Comparison of ENCODE assay signal across 8 cellular contexts in genomic region chr2:236507393-236508085, GRCh38.
DNase-seq lines count a peak whose midpoint lies in the region; ATAC-seq and TF ChIP-seq lines count a peak whose summit lies in the region.

No MANE protein-coding gene starts in this region.

- peak; percentile 90 for DNase-seq in DMS 273 (lab: John Stamatoyannopoulos, UW; ENCODE audit: unreplicated experiment)
- peak; percentile 83 for DNase-seq in activated CD4-positive, alpha-beta T cell treated with anti-CD3 and anti-CD28 coated beads, Interleukin-2, amount 10 ng/mL, durations not matched to agents 24 days and 14 days
- peak; percentile 49 for DNase-seq in lung (ENCODE audit: low spot score)
- DNase-seq in stimulated activated CD8-positive, alpha-beta memory T cell treated with anti-CD3 and anti-CD28 coated beads, Interleukin-12 subunit alpha, Interleukin-12 subunit beta, amount 100 ng/mL, for 24 hours (ENCODE audit: extremely low read depth) = peak; percentile 19
- no peak for DNase-seq in NCI-H748 treated with DMSO at 0.1 percent for 48 hours (lab: John Stamatoyannopoulos, UW)
- no peak for DNase-seq in NOMO-1 (lab: John Stamatoyannopoulos, UW; ENCODE audit: unreplicated experiment in 2 of 2)

- intact Hi-C loops in activated CD4-positive, alpha-beta T cell treated with anti-CD3 and anti-CD28 coated beads, Interleukin-2, amount 10 ng/mL, durations not matched to agents 24 days and 14 days (cut with micrococcal nuclease) = no loop called here
- intact Hi-C loops in dendritic cell treated with granulocyte-macrophage colony-stimulating factor and Interleukin-4, amounts not matched to agents 40 ng/mL and 50 ng/mL, for 4 days (cut with micrococcal nuclease) = no loop called here

- no peak overlapping the region for H3K27ac ChIP-seq in lung (ENCODE audit: low read depth in 1 of 2, low read length in 1 of 2)

- no peaks in the 10 kb centered on the region for H3K36me3 ChIP-seq in lung (ENCODE audit: control insufficient read depth in 2 of 2, insufficient read depth in 2 of 2, low read length in 2 of 2)

- H3K9me3 Mint-ChIP-seq in activated CD4-positive, alpha-beta T cell treated with anti-CD3 and anti-CD28 coated beads, Interleukin-2, amount 10 ng/mL, durations not matched to agents 24 days and 14 days = peaks cover 6% of the 10 kb centered on the region
- no peaks in the 10 kb centered on the region for H3K9me3 Mint-ChIP-seq in dendritic cell treated with granulocyte-macrophage colony-stimulating factor and Interleukin-4, amounts not matched to agents 40 ng/mL and 50 ng/mL, for 4 days

- peaks cover 62% of the 10 kb centered on the region for H3K27me3 Mint-ChIP-seq in activated CD4-positive, alpha-beta T cell treated with anti-CD3 and anti-CD28 coated beads, Interleukin-2, amount 10 ng/mL, durations not matched to agents 24 days and 14 days
- H3K27me3 Mint-ChIP-seq in dendritic cell treated with granulocyte-macrophage colony-stimulating factor and Interleukin-4, amounts not matched to agents 40 ng/mL and 50 ng/mL, for 4 days = peaks cover 54% of the 10 kb centered on the region

- no peaks in the 10 kb centered on the region for H3K27me3 ChIP-seq in lung (ENCODE audit: control insufficient read depth, insufficient read depth)

- H3K36me3 Mint-ChIP-seq in activated CD4-positive, alpha-beta T cell treated with anti-CD3 and anti-CD28 coated beads, Interleukin-2, amount 10 ng/mL, durations not matched to agents 24 days and 14 days (ENCODE audit: low read depth) = no peaks in the 10 kb centered on the region
- no peaks in the 10 kb centered on the region for H3K36me3 Mint-ChIP-seq in dendritic cell treated with granulocyte-macrophage colony-stimulating factor and Interleukin-4, amounts not matched to agents 40 ng/mL and 50 ng/mL, for 4 days (ENCODE audit: low read depth)

- peaks cover 0 to 7% of the 10 kb centered on the region in 2 donors for H3K4me1 ChIP-seq in lung (ENCODE audit: control insufficient read depth in 2 of 2, insufficient read depth in 2 of 2, low read length in 2 of 2)

- H3K27ac Mint-ChIP-seq in activated CD4-positive, alpha-beta T cell treated with anti-CD3 and anti-CD28 coated beads, Interleukin-2, amount 10 ng/mL, durations not matched to agents 24 days and 14 days = no peak overlapping the region
- H3K27ac Mint-ChIP-seq in dendritic cell treated with granulocyte-macrophage colony-stimulating factor and Interleukin-4, amounts not matched to agents 40 ng/mL and 50 ng/mL, for 4 days = no peak overlapping the region

- ATAC-seq in lung (ENCODE audit: insufficient read depth, low FRiP score) (peak; percentile 50), GM18868 (IDR thresholded peaks at IDR 0.05; ENCODE audit: unreplicated experiment) (no peak)

- 21 to 29% methylated on average over 37 to 56 of the region's 56 CpGs for WGBS in lung, 2 donors

- peak overlapping the region; percentile 51 for H3K4me3 Mint-ChIP-seq in activated CD4-positive, alpha-beta T cell treated with anti-CD3 and anti-CD28 coated beads, Interleukin-2, amount 10 ng/mL, durations not matched to agents 24 days and 14 days
- peak overlapping the region; percentile 37 for H3K4me3 Mint-ChIP-seq in dendritic cell treated with granulocyte-macrophage colony-stimulating factor and Interleukin-4, amounts not matched to agents 40 ng/mL and 50 ng/mL, for 4 days

- no peak overlapping the region for H3K4me3 ChIP-seq in lung

- H3K4me1 Mint-ChIP-seq in activated CD4-positive, alpha-beta T cell treated with anti-CD3 and anti-CD28 coated beads, Interleukin-2, amount 10 ng/mL, durations not matched to agents 24 days and 14 days = peaks cover 2% of the 10 kb centered on the region
- peaks cover 5% of the 10 kb centered on the region for H3K4me1 Mint-ChIP-seq in dendritic cell treated with granulocyte-macrophage colony-stimulating factor and Interleukin-4, amounts not matched to agents 40 ng/mL and 50 ng/mL, for 4 days (ENCODE audit: low read depth)

- peaks cover 0 to 5% of the 10 kb centered on the region in 2 donors for H3K9me3 ChIP-seq in lung (ENCODE audit: control insufficient read depth in 2 of 2, insufficient read depth in 1 of 2, low read length in 1 of 2)

- no peak for TF ChIP-seq CTCF in lung (IDR thresholded peaks at IDR 0.05; ENCODE audit: control extremely low read depth, extremely low read depth)

Comparison
In these comparisons a context has a peak if more than half of its experiments do, and no peak if none do; other contexts are left out.
1. DNase-seq: peak in DMS 273 (single experiment), activated CD4-positive, alpha-beta T cell treated with anti-CD3 and anti-CD28 coated beads, Interleukin-2, amount 10 ng/mL, durations not matched to agents 24 days and 14 days (single experiment), lung (single experiment) and stimulated activated CD8-positive, alpha-beta memory T cell treated with anti-CD3 and anti-CD28 coated beads, Interleukin-12 subunit alpha, Interleukin-12 subunit beta, amount 100 ng/mL, for 24 hours (single experiment); none in NCI-H748 treated with DMSO at 0.1 percent for 48 hours (single experiment) and NOMO-1 (0 of 2).